ENCODE assay signal across 11 cellular contexts in the genomic region with DNA sequence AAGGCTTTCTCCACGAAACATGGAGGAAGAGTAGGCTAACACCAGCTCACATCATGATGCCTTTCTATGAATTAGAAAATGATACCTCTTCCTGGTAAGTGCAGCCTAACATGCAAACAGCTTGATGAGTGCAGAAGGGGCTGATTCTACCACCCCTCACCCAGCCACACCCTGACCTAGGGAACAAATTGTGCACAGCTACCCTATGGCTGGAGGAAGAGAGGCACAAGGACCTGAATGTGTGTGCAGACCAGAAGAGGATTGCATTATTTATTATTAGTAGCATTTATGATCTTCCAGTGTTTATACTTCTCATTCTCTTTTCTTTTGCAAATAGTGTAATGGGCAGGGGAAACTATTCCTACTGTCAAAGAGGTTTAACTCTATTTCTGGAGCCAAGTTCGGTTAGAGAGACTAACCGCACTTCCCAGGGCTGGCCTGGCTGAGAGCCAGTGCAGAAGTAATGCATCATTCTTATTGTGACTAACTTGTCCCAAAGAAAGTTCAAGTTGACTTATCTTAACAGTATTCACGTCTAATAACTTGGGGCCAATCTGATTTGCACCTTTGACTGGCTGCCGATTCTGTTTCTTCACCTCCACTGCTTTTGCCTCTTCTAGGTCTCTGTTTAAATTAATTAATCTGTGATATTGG.
A peak's percentile ranks its signal among the peaks of the same experiment; 100 is the strongest.
DNase-seq lines count a peak whose midpoint lies in the region; ATAC-seq, FAIRE-seq and TF ChIP-seq lines count a peak whose summit lies in the region.
"Had no signal": no experiment of that assay in that cellular context is flagged by ENCODE, and none has a peak within 500 bp of the region (broad histone marks: within the 10 kb centered on the region; RNA-seq: fewer than 3 reads in every experiment).

No MANE protein-coding gene starts in this region.

- ATAC-seq in HG02840 (IDR thresholded peaks at IDR 0.05; ENCODE audit: low FRiP score, unreplicated experiment) (no peak), HG02642 (IDR thresholded peaks at IDR 0.05; ENCODE audit: poor library complexity, unreplicated experiment) (no peak)
- no peak for ATAC-seq in CD4-positive, alpha-beta T cell (ENCODE audit: poor library complexity)

- no peak overlapping the region for H3K9ac ChIP-seq in kidney (ENCODE audit: low read length in 2 of 2)

- WGBS in stomach, 5 donors: 28 to 37% (median 33%) methylated on average over 5 of the region's 5 CpGs

- no peak for TF ChIP-seq POLR2A in stomach (IDR thresholded peaks at IDR 0.05)

- intact Hi-C loops in kidney (cut with DNase I) (no loop called here), stomach (cut with DNase I; ENCODE audit: low total_unique reads) (no loop called here)
- intact Hi-C loops in CD4-positive, alpha-beta T cell (cut with DNase I, micrococcal nuclease): no loop called here

- no peaks in the 10 kb centered on the region for H3K36me3 ChIP-seq in kidney (ENCODE audit: control insufficient read depth in 1 of 2, insufficient read depth in 2 of 2, low read length in 2 of 2)
- no peaks in the 10 kb centered on the region for H3K36me3 ChIP-seq in stomach
- H3K36me3 ChIP-seq: neutrophil had no signal

- FAIRE-seq in kidney (lab: Jason Lieb, UNC): no peak

- no peaks in the 10 kb centered on the region for H3K27me3 Mint-ChIP-seq in T-helper 2 cell treated with Interferon-gamma antibody and Interleukin-4, amounts not matched to agents 5 μg/mL and 100 μg/mL, for 36 hours (ENCODE audit: low read depth)
- H3K27me3 Mint-ChIP-seq in CD4-positive, alpha-beta T cell: no peaks in the 10 kb centered on the region
- H3K27me3 Mint-ChIP-seq: activated naive CD4-positive, alpha-beta T cell treated with anti-CD3 and anti-CD28 coated beads, Interleukin-2, amount 50 U/mL, for 24 hours; B cell had no signal

- TF ChIP-seq CTCF in kidney (IDR thresholded peaks at IDR 0.05; ENCODE audit: borderline replicate concordance, extremely low read depth, insufficient read depth) (no peak), stomach (IDR thresholded peaks at IDR 0.05) (no peak)
- no peak for TF ChIP-seq CTCF in CD4-positive, alpha-beta T cell (IDR thresholded peaks at IDR 0.05)

- no peak overlapping the region for H3K27ac Mint-ChIP-seq in T-helper 2 cell treated with Interferon-gamma antibody and Interleukin-4, amounts not matched to agents 5 μg/mL and 100 μg/mL, for 36 hours
- no peak overlapping the region for H3K27ac Mint-ChIP-seq in CD4-positive, alpha-beta T cell
- H3K27ac Mint-ChIP-seq: activated naive CD4-positive, alpha-beta T cell treated with anti-CD3 and anti-CD28 coated beads, Interleukin-2, amount 50 U/mL, for 24 hours; B cell had no signal

- H3K27ac ChIP-seq in kidney (ENCODE audit: low read depth in 2 of 2, low read length in 2 of 2): no peak overlapping the region
- H3K27ac ChIP-seq in stomach: no peak overlapping the region
- H3K27ac ChIP-seq in CD4-positive, alpha-beta T cell (ENCODE audit: low read depth, low read length): no peak overlapping the region
- H3K27ac ChIP-seq: neutrophil had no signal

- peak; percentile 10 for DNase-seq in T-helper 2 cell treated with Interferon-gamma antibody and Interleukin-4, amounts not matched to agents 5 μg/mL and 100 μg/mL, for 36 hours (ENCODE audit: low spot score)
- no peak for DNase-seq in T-helper 2 cell
- peak; percentile 37 for DNase-seq in activated T-cell treated with anti-CD3 and anti-CD28 coated beads for 48 hours (ENCODE audit: low read depth)
- DNase-seq in kidney: peak; percentile 85
- DNase-seq in stomach: peak; percentile 31
- no peak for DNase-seq in CD4-positive, alpha-beta T cell

- H3K36me3 Mint-ChIP-seq in T-helper 2 cell treated with Interferon-gamma antibody and Interleukin-4, amounts not matched to agents 5 μg/mL and 100 μg/mL, for 36 hours (ENCODE audit: low read depth): peaks cover 3% of the 10 kb centered on the region
- H3K36me3 Mint-ChIP-seq in CD4-positive, alpha-beta T cell (ENCODE audit: low read depth): no peaks in the 10 kb centered on the region
- H3K36me3 Mint-ChIP-seq: activated naive CD4-positive, alpha-beta T cell treated with anti-CD3 and anti-CD28 coated beads, Interleukin-2, amount 50 U/mL, for 24 hours had no signal

- POLR2A ChIA-PET in CD4-positive, alpha-beta T cell (lab: Charles Lee): no interaction called here

- H3K9me3 Mint-ChIP-seq in T-helper 2 cell treated with Interferon-gamma antibody and Interleukin-4, amounts not matched to agents 5 μg/mL and 100 μg/mL, for 36 hours: peaks cover 9% of the 10 kb centered on the region
- peaks cover 2% of the 10 kb centered on the region for H3K9me3 Mint-ChIP-seq in CD4-positive, alpha-beta T cell
- H3K9me3 Mint-ChIP-seq: activated naive CD4-positive, alpha-beta T cell treated with anti-CD3 and anti-CD28 coated beads, Interleukin-2, amount 50 U/mL, for 24 hours had no signal

- no peaks in the 10 kb centered on the region for H3K9me3 ChIP-seq in kidney (ENCODE audit: control insufficient read depth in 1 of 2, low read length in 2 of 2)
- H3K9me3 ChIP-seq in stomach: peaks cover 0 to 9% (median 5%) of the 10 kb centered on the region in 4 donors
- H3K9me3 ChIP-seq in CD4-positive, alpha-beta T cell (ENCODE audit: control insufficient read depth, low read length): no peaks in the 10 kb centered on the region
- H3K9me3 ChIP-seq: neutrophil had no signal

- H3K4me1 ChIP-seq in kidney (ENCODE audit: control insufficient read depth in 1 of 2, insufficient read depth in 1 of 2, low read depth in 1 of 2, low read length in 2 of 2): no peaks in the 10 kb centered on the region
- peaks cover 0 to 9% (median 4%) of the 10 kb centered on the region in 4 donors for H3K4me1 ChIP-seq in stomach

- peak overlapping the region; percentile 19 for H3K4me3 Mint-ChIP-seq in T-helper 2 cell treated with Interferon-gamma antibody and Interleukin-4, amounts not matched to agents 5 μg/mL and 100 μg/mL, for 36 hours
- no peak overlapping the region for H3K4me3 Mint-ChIP-seq in CD4-positive, alpha-beta T cell
- H3K4me3 Mint-ChIP-seq: activated naive CD4-positive, alpha-beta T cell treated with anti-CD3 and anti-CD28 coated beads, Interleukin-2, amount 50 U/mL, for 24 hours; B cell had no signal

- peaks cover 22% of the 10 kb centered on the region for H3K4me1 Mint-ChIP-seq in T-helper 2 cell treated with Interferon-gamma antibody and Interleukin-4, amounts not matched to agents 5 μg/mL and 100 μg/mL, for 36 hours (ENCODE audit: low read depth)
- H3K4me1 Mint-ChIP-seq in CD4-positive, alpha-beta T cell (ENCODE audit: low read depth): peaks cover 19% of the 10 kb centered on the region

- CTCF ChIA-PET in CD4-positive, alpha-beta T cell (lab: Charles Lee): no interaction called here

- no peak overlapping the region for H3K4me3 ChIP-seq in kidney (ENCODE audit: low read length in 2 of 2)
- no peak overlapping the region for H3K4me3 ChIP-seq in stomach

- H3K27me3 ChIP-seq in stomach: no peaks in the 10 kb centered on the region
- H3K27me3 ChIP-seq in CD4-positive, alpha-beta T cell (ENCODE audit: control insufficient read depth, insufficient read depth, low read length): no peaks in the 10 kb centered on the region
- H3K27me3 ChIP-seq: neutrophil had no signal

- no peak for TF ChIP-seq EP300 in stomach (IDR thresholded peaks at IDR 0.05)

Comparison
In these comparisons a context has a peak if more than half of its experiments do, and no peak if none do; other contexts are left out.
1. DNase-seq: peak in T-helper 2 cell treated with Interferon-gamma antibody and Interleukin-4, amounts not matched to agents 5 μg/mL and 100 μg/mL, for 36 hours (single experiment), activated T-cell treated with anti-CD3 and anti-CD28 coated beads for 48 hours (single experiment), kidney (single experiment) and stomach (single experiment); none in T-helper 2 cell (0 of 5) and CD4-positive, alpha-beta T cell (0 of 10).